Comparison of ENCODE assay signal across 12 cellular contexts in the genomic region with DNA sequence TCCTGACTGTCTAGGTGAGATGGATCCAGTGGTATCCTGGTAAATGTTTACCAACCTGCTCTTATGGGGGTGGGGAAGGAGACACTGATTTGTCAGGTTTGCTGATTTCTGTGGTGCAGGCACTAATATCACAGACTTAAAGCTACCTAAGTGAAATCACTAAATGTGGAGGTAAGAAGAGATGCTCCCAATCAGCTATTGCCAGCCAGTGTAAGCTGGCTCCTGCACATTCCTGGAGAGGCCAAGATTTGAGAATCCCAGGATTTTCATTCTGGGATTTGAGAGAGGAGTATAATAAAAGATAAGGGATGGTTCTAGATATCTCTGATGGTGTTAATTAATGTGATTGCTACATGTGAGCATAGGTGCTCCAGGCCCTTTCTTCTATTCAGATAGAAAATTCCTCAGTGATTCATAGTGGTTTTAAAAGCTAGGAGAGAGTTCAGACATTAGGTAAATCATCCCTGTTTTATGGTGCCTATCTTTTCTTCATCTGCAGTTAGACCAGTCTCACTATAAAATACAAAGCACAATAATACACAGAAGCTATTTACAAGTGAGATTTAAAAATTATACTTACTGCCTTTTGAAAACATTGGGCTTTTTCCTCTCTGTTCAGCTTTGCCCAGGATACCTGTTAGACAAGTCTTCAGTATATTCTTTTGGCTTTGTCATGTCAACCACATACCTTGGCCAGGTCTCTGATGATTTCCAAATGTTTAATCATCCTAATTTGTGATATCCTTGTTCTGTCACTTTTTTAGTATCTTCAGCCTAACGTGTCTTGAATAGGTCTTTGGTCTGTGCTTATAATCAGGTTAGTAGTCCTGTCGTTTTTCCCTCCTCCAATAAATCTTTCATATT.
DNase-seq lines count a peak whose midpoint lies in the region; ATAC-seq, FAIRE-seq and TF ChIP-seq lines count a peak whose summit lies in the region.
"Had no signal": no experiment of that assay in that cellular context is flagged by ENCODE, and none has a peak within 500 bp of the region (broad histone marks: within the 10 kb centered on the region; RNA-seq: fewer than 3 reads in every experiment).

No MANE protein-coding gene starts in this region.

- H3K27ac ChIP-seq in keratinocyte (ENCODE audit: control insufficient read depth, insufficient read depth, low read length) (peak overlapping the region; percentile 70), suprapubic skin (peak overlapping the region; percentile 5)

- H3K36me3 ChIP-seq in keratinocyte (ENCODE audit: control insufficient read depth in 2 of 2, extremely low read depth in 1 of 2, insufficient read depth in 2 of 2, low read length in 2 of 2) (no peaks in the 10 kb centered on the region), suprapubic skin (no peaks in the 10 kb centered on the region)

- peak overlapping the region in 1 of 3 experiments; percentile 13 for H3K4me3 ChIP-seq in keratinocyte (ENCODE audit: control insufficient read depth in 2 of 3, extremely low read depth in 1 of 3, insufficient read depth in 2 of 3, low read depth in 1 of 3, low read length in 3 of 3)
- no peak overlapping the region for H3K4me3 ChIP-seq in suprapubic skin

- no peak for TF ChIP-seq CTCF in activated CD8-positive, alpha-beta T cell treated with anti-CD3 and anti-CD28 coated beads for 36 hours (IDR thresholded peaks at IDR 0.05)
- no peak for TF ChIP-seq CTCF in keratinocyte (optimal IDR thresholded peaks at IDR 0.05 in 1 of 3, IDR thresholded peaks at IDR 0.05 in 1 of 3, conservative IDR thresholded peaks at IDR 0.05 in 1 of 3; ENCODE audit: extremely low read depth in 1 of 3, insufficient read depth in 2 of 3, low read length in 3 of 3)
- no peak for TF ChIP-seq CTCF in suprapubic skin (IDR thresholded peaks at IDR 0.05)

- no peak for TF ChIP-seq POLR2A in suprapubic skin (IDR thresholded peaks at IDR 0.05)

- no peaks in the 10 kb centered on the region for H3K9me3 Mint-ChIP-seq in activated naive CD4-positive, alpha-beta T cell treated with anti-CD3 and anti-CD28 coated beads, Interleukin-2, amount 50 U/mL, for 24 hours
- peaks cover 1% of the 10 kb centered on the region for H3K9me3 Mint-ChIP-seq in activated CD8-positive, alpha-beta T cell treated with anti-CD3 and anti-CD28 coated beads for 36 hours
- H3K9me3 Mint-ChIP-seq: neural crest cell had no signal

- no peak for DNase-seq in activated naive CD4-positive, alpha-beta T cell (lab: John Stamatoyannopoulos, UW)
- no peak for DNase-seq in activated CD8-positive, alpha-beta T cell treated with anti-CD3 and anti-CD28 coated beads for 36 hours
- no peak for DNase-seq in keratinocyte (ENCODE audit: low read depth, low spot score)
- no peak for DNase-seq in suprapubic skin (ENCODE audit: low spot score in 2 of 2)
- no peak for DNase-seq in ureter (ENCODE audit: low spot score)
- no peak for DNase-seq in frontal cortex (ENCODE audit: low spot score in 2 of 2)
- DNase-seq in NCI-H1092 treated with DMSO at 0.1 percent for 48 hours (lab: John Stamatoyannopoulos, UW): no peak
- DNase-seq: GDM1; NCI-H774; stimulated activated CD4-positive, alpha-beta T cell treated with anti-CD3 and anti-CD28 coated beads, Interleukin-1b, Interleukin-23, amount 100 ng/mL, for 48 hours had no signal

- peak overlapping the region; percentile 84 for H3K27ac Mint-ChIP-seq in activated naive CD4-positive, alpha-beta T cell treated with anti-CD3 and anti-CD28 coated beads, Interleukin-2, amount 50 U/mL, for 24 hours
- peak overlapping the region; percentile 66 for H3K27ac Mint-ChIP-seq in activated CD8-positive, alpha-beta T cell treated with anti-CD3 and anti-CD28 coated beads for 36 hours

- CTCF ChIA-PET in activated CD8-positive, alpha-beta T cell treated with anti-CD3 and anti-CD28 coated beads for 36 hours (lab: Charles Lee): interaction anchor here (0.9 kb wide), 1 partner anchor 21 kb away, joined by 3 read pairs; no protein-coding TSS in a partner anchor

- H3K4me1 Mint-ChIP-seq in activated naive CD4-positive, alpha-beta T cell treated with anti-CD3 and anti-CD28 coated beads, Interleukin-2, amount 50 U/mL, for 24 hours: peaks cover 92% of the 10 kb centered on the region
- peaks cover 76% of the 10 kb centered on the region for H3K4me1 Mint-ChIP-seq in activated CD8-positive, alpha-beta T cell treated with anti-CD3 and anti-CD28 coated beads for 36 hours (ENCODE audit: low read depth)

- no peaks in the 10 kb centered on the region for H3K27me3 ChIP-seq in keratinocyte (ENCODE audit: control insufficient read depth, extremely low read depth, insufficient read depth, low read length)
- no peaks in the 10 kb centered on the region for H3K27me3 ChIP-seq in suprapubic skin

- dilution Hi-C loops in keratinocyte (cut with MboI; ENCODE audit: extremely low pct_ligation_motif_present, low sequenced_read_pairs): no loop called here

- intact Hi-C loops in activated CD8-positive, alpha-beta T cell treated with anti-CD3 and anti-CD28 coated beads for 36 hours (cut with micrococcal nuclease): no loop called here

- no peaks in the 10 kb centered on the region for H3K27me3 Mint-ChIP-seq in activated naive CD4-positive, alpha-beta T cell treated with anti-CD3 and anti-CD28 coated beads, Interleukin-2, amount 50 U/mL, for 24 hours
- no peaks in the 10 kb centered on the region for H3K27me3 Mint-ChIP-seq in activated CD8-positive, alpha-beta T cell treated with anti-CD3 and anti-CD28 coated beads for 36 hours

- POLR2A ChIA-PET in activated CD8-positive, alpha-beta T cell treated with anti-CD3 and anti-CD28 coated beads for 36 hours (lab: Charles Lee): interaction anchor here (0.6 to 1.8 kb wide), 3 partner anchors 15 to 116 kb away, joined by 3 to 7 read pairs (median 3); no protein-coding TSS in a partner anchor

- H4K20me1 ChIP-seq in keratinocyte (ENCODE audit: control insufficient read depth, extremely low read depth, insufficient read depth, low read length): peaks cover 2% of the 10 kb centered on the region

- peaks cover 38% of the 10 kb centered on the region for H3K36me3 Mint-ChIP-seq in activated naive CD4-positive, alpha-beta T cell treated with anti-CD3 and anti-CD28 coated beads, Interleukin-2, amount 50 U/mL, for 24 hours
- peaks cover 59% of the 10 kb centered on the region for H3K36me3 Mint-ChIP-seq in activated CD8-positive, alpha-beta T cell treated with anti-CD3 and anti-CD28 coated beads for 36 hours (ENCODE audit: low read depth)

- peaks cover 7% of the 10 kb centered on the region for H3K9me1 ChIP-seq in keratinocyte (ENCODE audit: control insufficient read depth, extremely low read depth, insufficient read depth, low read length)

- H3K4me1 ChIP-seq in keratinocyte (ENCODE audit: control insufficient read depth, extremely low read depth, insufficient read depth, low read length) (peaks cover 28% of the 10 kb centered on the region), suprapubic skin (peaks cover 53% of the 10 kb centered on the region)

- no peak for TF ChIP-seq EP300 in suprapubic skin (IDR thresholded peaks at IDR 0.05)

- peak; percentile 87 for FAIRE-seq in keratinocyte (lab: Jason Lieb, UNC)
- no peak for FAIRE-seq in frontal cortex (lab: Jason Lieb, UNC)

- no peak overlapping the region for H2AFZ ChIP-seq in keratinocyte (ENCODE audit: control insufficient read depth, low read length)

- peaks cover 57% of the 10 kb centered on the region for H3K79me2 ChIP-seq in keratinocyte (ENCODE audit: control insufficient read depth, insufficient read depth, low read length)

- no peaks in the 10 kb centered on the region for H3K9me3 ChIP-seq in keratinocyte (ENCODE audit: control insufficient read depth, low read depth, low read length)
- H3K9me3 ChIP-seq in suprapubic skin: no peaks in the 10 kb centered on the region

- H3K4me3 Mint-ChIP-seq in activated naive CD4-positive, alpha-beta T cell treated with anti-CD3 and anti-CD28 coated beads, Interleukin-2, amount 50 U/mL, for 24 hours: no peak overlapping the region
- H3K4me3 Mint-ChIP-seq in activated CD8-positive, alpha-beta T cell treated with anti-CD3 and anti-CD28 coated beads for 36 hours: no peak overlapping the region
- H3K4me3 Mint-ChIP-seq: neural crest cell had no signal

- peak overlapping the region; percentile 51 for H3K9ac ChIP-seq in keratinocyte (ENCODE audit: control insufficient read depth, extremely low read depth, insufficient read depth, low read length)

- ATAC-seq in activated CD8-positive, alpha-beta T cell treated with anti-CD3 and anti-CD28 coated beads for 36 hours: no peak

- H3K4me2 ChIP-seq in keratinocyte (ENCODE audit: control insufficient read depth, extremely low read depth, insufficient read depth, low read depth, low read length): peak overlapping the region; percentile 24

- WGBS in suprapubic skin: 32% methylated on average over 2 of the region's 2 CpGs
